Comparison of ENCODE assay signal across 25 cellular contexts in genomic region chrX:145865082-145865481, GRCh38. TPM values are rescaled to one million over a fixed set of nuclear protein-coding genes. Genes with fewer than 3 reads are reported as not detected.
"Had no signal": no experiment of that assay in that cellular context is flagged by ENCODE, and none has a peak within 500 bp of the region (broad histone marks: within the 10 kb centered on the region; RNA-seq: fewer than 3 reads in every experiment).

No MANE protein-coding gene starts in this region.

- DNase-seq: cortex of kidney; dorsolateral prefrontal cortex; effector CD8-positive, alpha-beta T cell; glutamatergic neuron; immature natural killer cell; left ventricle myocardium inferior; mesenchymal stem cell; midbrain; occipital lobe; stimulated activated CD4-positive, alpha-beta T cell treated with anti-CD3 and anti-CD28 coated beads, Interleukin-4, amount 100 ng/mL, for 1 hour; stimulated activated CD8-positive, alpha-beta memory T cell treated with anti-CD3 and anti-CD28 coated beads, Interleukin-4, amount 100 ng/mL, for 48 hours; stimulated activated naive CD8-positive, alpha-beta T cell treated with anti-CD3 and anti-CD28 coated beads, Interleukin-15, Interleukin-2, amounts not matched to agents 100 U/mL and 50 U/mL, for 24 hours; thyroid gland; uterus had no signal

- FAIRE-seq: keratinocyte had no signal

- ATAC-seq: esophagus mucosa; gastroesophageal sphincter; natural killer cell treated with Interleukin-12 subunit alpha and Interleukin-12 subunit beta and Interleukin-15 and Interleukin-18, amount 100 ng/mL, for 72 hours; stimulated activated effector memory CD8-positive, alpha-beta T cell treated with anti-CD3 and anti-CD28 coated beads, Interleukin-12 subunit alpha, Interleukin-12 subunit beta, amount 100 ng/mL, for 72 hours; stimulated activated naive CD8-positive, alpha-beta T cell treated with anti-CD3 and anti-CD28 coated beads, Interleukin-15, Interleukin-2, amounts not matched to agents 100 U/mL and 50 U/mL, for 24 hours had no signal

- H3K4me1 ChIP-seq: gastroesophageal sphincter, left ventricle myocardium inferior, parathyroid adenoma, right atrium auricular region, suprapubic skin, thyroid gland, uterus had no signal

- H3K27me3 ChIP-seq: gastroesophageal sphincter, right atrium auricular region, suprapubic skin, thyroid gland, uterus had no signal

- H3K9me3 ChIP-seq: gastroesophageal sphincter, left ventricle myocardium inferior, right atrium auricular region, suprapubic skin, thyroid gland, uterus had no signal

- H3K9ac ChIP-seq: parathyroid adenoma had no signal

- H3K36me3 ChIP-seq: gastroesophageal sphincter, left ventricle myocardium inferior, right atrium auricular region, suprapubic skin, thyroid gland, uterus had no signal

- H3K27ac ChIP-seq: dorsolateral prefrontal cortex, gastroesophageal sphincter, left ventricle myocardium inferior, parathyroid adenoma, right atrium auricular region, suprapubic skin, thyroid gland, uterus had no signal

- H3K4me3 ChIP-seq: dorsolateral prefrontal cortex, gastroesophageal sphincter, left ventricle myocardium inferior, lung, right atrium auricular region, smooth muscle cell, suprapubic skin, thyroid gland, uterus had no signal

RNA-seq across cellular contexts. Expression of gene SLITRK2, which starts 47.5 kb away (rescaled TPM):
- total RNA-seq: esophagus mucosa; natural killer cell treated with Interleukin-12 subunit alpha and Interleukin-12 subunit beta and Interleukin-15 and Interleukin-18, amount 100 ng/mL, for 72 hours; pulmonary artery endothelial cell had no signal
- polyA plus RNA-seq: immature natural killer cell, keratinocyte, smooth muscle cell had no signal
